In genomic region chr12:46832084-46832704, GRCh38 we compare ENCODE assay signal across 13 cellular contexts. TPM values are rescaled to one million over a fixed set of nuclear protein-coding genes. Genes with fewer than 3 reads are reported as not detected.
DNase-seq lines count a peak whose midpoint lies in the region; ATAC-seq and TF ChIP-seq lines count a peak whose summit lies in the region.
"Had no signal": no experiment of that assay in that cellular context is flagged by ENCODE, and none has a peak within 500 bp of the region (broad histone marks: within the 10 kb centered on the region; RNA-seq: fewer than 3 reads in every experiment).

No MANE protein-coding gene starts in this region.

- H3K4me3 Mint-ChIP-seq in stimulated activated naive CD8-positive, alpha-beta T cell treated with anti-CD3 and anti-CD28 coated beads, Interleukin-15, amount 100 ng/mL, for 72 hours: peak overlapping the region; percentile 73 to 79
- peak overlapping the region; percentile 83 for H3K4me3 Mint-ChIP-seq in nephron progenitor cell
- peak overlapping the region in 1 of 3 donors; percentile 59 for H3K4me3 Mint-ChIP-seq in T-cell

- no peak for TF ChIP-seq EP300 in esophagus muscularis mucosa (IDR thresholded peaks at IDR 0.05)

- H3K27me3 Mint-ChIP-seq in stimulated activated naive CD8-positive, alpha-beta T cell treated with anti-CD3 and anti-CD28 coated beads, Interleukin-15, amount 100 ng/mL, for 72 hours: peaks cover 75% of the 10 kb centered on the region
- peaks cover 76% of the 10 kb centered on the region for H3K27me3 Mint-ChIP-seq in nephron progenitor cell (ENCODE audit: low read depth, poor library complexity)
- H3K27me3 Mint-ChIP-seq in T-cell: peaks cover 65 to 68% of the 10 kb centered on the region in 2 donors

- H3K9me3 ChIP-seq in esophagus muscularis mucosa: no peaks in the 10 kb centered on the region

- peaks cover 5 to 18% (median 15%) of the 10 kb centered on the region in 4 donors for H3K4me1 ChIP-seq in esophagus muscularis mucosa
- H3K4me1 ChIP-seq: BLaER1 had no signal

- no peak overlapping the region for H3K27ac ChIP-seq in esophagus muscularis mucosa (replicated peaks in 1 of 4)
- H3K27ac ChIP-seq: BLaER1, epithelial cell of prostate had no signal

- peaks cover 21% of the 10 kb centered on the region for H3K4me1 Mint-ChIP-seq in stimulated activated naive CD8-positive, alpha-beta T cell treated with anti-CD3 and anti-CD28 coated beads, Interleukin-15, amount 100 ng/mL, for 72 hours
- peaks cover 13% of the 10 kb centered on the region for H3K4me1 Mint-ChIP-seq in nephron progenitor cell
- H3K4me1 Mint-ChIP-seq in T-cell: peaks cover 13 to 15% (median 15%) of the 10 kb centered on the region in 3 donors

- POLR2A ChIA-PET in T-cell (lab: Charles Lee): no interaction called here

- no peaks in the 10 kb centered on the region for H3K36me3 Mint-ChIP-seq in nephron progenitor cell (ENCODE audit: low read depth)
- no peaks in the 10 kb centered on the region for H3K36me3 Mint-ChIP-seq in T-cell

- CTCF ChIA-PET in T-cell (lab: Charles Lee): no interaction called here

- H3K27ac Mint-ChIP-seq in stimulated activated naive CD8-positive, alpha-beta T cell treated with anti-CD3 and anti-CD28 coated beads, Interleukin-15, amount 100 ng/mL, for 72 hours: no peak overlapping the region
- H3K27ac Mint-ChIP-seq in nephron progenitor cell (no peak overlapping the region), T-cell (no peak overlapping the region)

- H3K36me3 ChIP-seq in esophagus muscularis mucosa: no peaks in the 10 kb centered on the region
- H3K36me3 ChIP-seq: BLaER1 had no signal

- H3K27me3 ChIP-seq in esophagus muscularis mucosa: peaks cover 0 to 39% (median 25%) of the 10 kb centered on the region in 4 donors
- H3K27me3 ChIP-seq: BLaER1 had no signal

- intact Hi-C loops in esophagus muscularis mucosa (cut with DNase I): no loop called here

- peak overlapping the region; percentile 28 to 45 (median 43) for H3K4me3 ChIP-seq in esophagus muscularis mucosa
- H3K4me3 ChIP-seq: BLaER1, lung had no signal

- 32% methylated on average over 15 of the region's 17 CpGs for WGBS in esophagus muscularis mucosa

- TF ChIP-seq CTCF in esophagus muscularis mucosa (IDR thresholded peaks at IDR 0.05) (no peak), nephron progenitor cell (IDR thresholded peaks at IDR 0.05) (no peak)

- DNase-seq in stimulated activated naive CD8-positive, alpha-beta T cell treated with anti-CD3 and anti-CD28 coated beads, Interleukin-15, amount 100 ng/mL, for 72 hours: no peak
- DNase-seq in stimulated activated naive CD8-positive, alpha-beta T cell treated with anti-CD3 and anti-CD28 coated beads, Interleukin-15, Interleukin-2, amounts not matched to agents 100 U/mL and 50 U/mL, for 24 hours: no peak
- DNase-seq in esophagus muscularis mucosa (ENCODE audit: extremely low spot score) (no peak), nephron progenitor cell (peak; percentile 18), T-cell (no peak), superior temporal gyrus (ENCODE audit: extremely low spot score) (no peak)
- no peak for DNase-seq in activated CD4-positive, alpha-beta T cell treated with anti-CD3 and anti-CD28 coated beads, Interleukin-2, amount 50 U/mL, for 48 hours

- ATAC-seq in stimulated activated naive CD8-positive, alpha-beta T cell treated with anti-CD3 and anti-CD28 coated beads, Interleukin-15, amount 100 ng/mL, for 72 hours: no peak
- ATAC-seq in stimulated activated naive CD8-positive, alpha-beta T cell treated with anti-CD3 and anti-CD28 coated beads, Interleukin-15, Interleukin-2, amounts not matched to agents 100 U/mL and 50 U/mL, for 24 hours: no peak
- ATAC-seq in T-cell (replicated peaks in 1 of 4) (no peak), HG02870 (IDR thresholded peaks at IDR 0.05; ENCODE audit: unreplicated experiment) (no peak)
- ATAC-seq: activated CD4-positive, CD25-positive, alpha-beta regulatory T cell treated with anti-CD3 and anti-CD28 coated beads, Interleukin-2, amount 50 U/mL, for 24 hours had no signal

- no peak for TF ChIP-seq POLR2A in esophagus muscularis mucosa (IDR thresholded peaks at IDR 0.05; ENCODE audit: low read depth)

- peaks cover 0 to 5% of the 10 kb centered on the region in 2 donors for H3K9me3 Mint-ChIP-seq in stimulated activated naive CD8-positive, alpha-beta T cell treated with anti-CD3 and anti-CD28 coated beads, Interleukin-15, amount 100 ng/mL, for 72 hours
- peaks cover 11% of the 10 kb centered on the region for H3K9me3 Mint-ChIP-seq in nephron progenitor cell
- H3K9me3 Mint-ChIP-seq in T-cell: no peaks in the 10 kb centered on the region

RNA-seq across cellular contexts. Expression of gene SLC38A4, which starts 6.4 kb away (rescaled TPM):
- total RNA-seq in esophagus muscularis mucosa (under 1 TPM in 2 of 4 donors, not detected in 2; 0.17 TPM), T-cell (under 1 TPM in 3 of 5 donors, not detected in 2; 0.13 to 0.50 (median 0.19) TPM)
- total RNA-seq: HT1080 had no signal
